In genomic region chr2:27087823-27088410, GRCh38 we compare ENCODE assay signal across 15 cellular contexts. TPM values are rescaled to one million over a fixed set of nuclear protein-coding genes. Genes with fewer than 3 reads are reported as not detected.
A peak's percentile ranks its signal among the peaks of the same experiment; 100 is the strongest.
DNase-seq lines count a peak whose midpoint lies in the region; ATAC-seq, FAIRE-seq and TF ChIP-seq lines count a peak whose summit lies in the region.
"Had no signal": no experiment of that assay in that cellular context is flagged by ENCODE, and none has a peak within 500 bp of the region (broad histone marks: within the 10 kb centered on the region; RNA-seq: fewer than 3 reads in every experiment).

No MANE protein-coding gene starts in this region.

- POLR2A ChIA-PET in HEK293 (lab: Yijun Ruan, JAX) (interaction anchor here (0.7 to 2.8 kb wide), 6 partner anchors 10 to 282 kb away, joined by 4 to 11 read pairs (median 6); partner anchors contain the start of gene AGBL5), GM12878 (lab: Charles Lee) (interaction anchor here (0.5 to 3.4 kb wide), 6 partner anchors 14 to 1200 kb away, joined by 3 to 12 read pairs (median 5); partner anchors contain the start of genes AGBL5 and PREB)

- DNase-seq in T-helper 1 cell (no peak), GM12878 (ENCODE audit: low read depth, low spot score) (no peak), MG63 (no peak)
- DNase-seq: activated B cell treated with CpG ODN at 0.5 μM for 24 hours; activated naive CD4-positive, alpha-beta T cell; DMS79 treated with DMSO at 0.1 percent for 48 hours; GOT3; NCI-H1436 treated with DMSO at 0.1 percent for 48 hours; sigmoid colon had no signal

- no peaks in the 10 kb centered on the region for H3K79me2 ChIP-seq in GM12878 (ENCODE audit: control insufficient read depth, insufficient read depth, low read length)

- H3K9me3 Mint-ChIP-seq in T-helper 1 cell treated with Interleukin-12 subunit alpha and Interleukin-12 subunit beta and Interleukin-4 antibody, amounts not matched to agents 30 μg/mL and 1 μg/mL, for 36 hours, result no peaks in the 10 kb centered on the region
- H3K9me3 Mint-ChIP-seq in nephron, result no peaks in the 10 kb centered on the region
- H3K9me3 Mint-ChIP-seq: activated B cell treated with CpG ODN at 0.5 μM for 24 hours had no signal

- no peaks in the 10 kb centered on the region for H3K27me3 Mint-ChIP-seq in T-helper 1 cell treated with Interleukin-12 subunit alpha and Interleukin-12 subunit beta and Interleukin-4 antibody, amounts not matched to agents 30 μg/mL and 1 μg/mL, for 36 hours (ENCODE audit: low read depth)
- peaks cover 13% of the 10 kb centered on the region for H3K27me3 Mint-ChIP-seq in nephron (ENCODE audit: low read depth)
- H3K27me3 Mint-ChIP-seq: activated B cell treated with CpG ODN at 0.5 μM for 24 hours had no signal

- peak overlapping the region; percentile 88 for H3K4me3 Mint-ChIP-seq in T-helper 1 cell treated with Interleukin-12 subunit alpha and Interleukin-12 subunit beta and Interleukin-4 antibody, amounts not matched to agents 30 μg/mL and 1 μg/mL, for 36 hours
- H3K4me3 Mint-ChIP-seq in nephron, result peak overlapping the region; percentile 82 to 85 (median 84)

- intact Hi-C loops in GM12878 (cut with micrococcal nuclease; ENCODE audit: unreplicated experiment), result no loop called here

- H3K9me3 ChIP-seq in HEK293 (ENCODE audit: control insufficient read depth, insufficient read depth, low read depth, low read length), result no peaks in the 10 kb centered on the region
- no peaks in the 10 kb centered on the region for H3K9me3 ChIP-seq in GM12878 (replicated peaks; ENCODE audit: control insufficient read depth, insufficient read depth, low read length)
- no peaks in the 10 kb centered on the region for H3K9me3 ChIP-seq in MG63
- H3K9me3 ChIP-seq: sigmoid colon had no signal

- RAD21 ChIA-PET in GM12878 (lab: Charles Lee; ENCODE audit: unreplicated experiment), result interaction anchor here (0.9 to 2.2 kb wide), 6 partner anchors 16 to 192 kb away, joined by 3 to 14 read pairs (median 3); partner anchors contain the start of genes ABHD1 and OST4

- peaks cover 29% of the 10 kb centered on the region for H3K4me1 Mint-ChIP-seq in T-helper 1 cell treated with Interleukin-12 subunit alpha and Interleukin-12 subunit beta and Interleukin-4 antibody, amounts not matched to agents 30 μg/mL and 1 μg/mL, for 36 hours (ENCODE audit: low read depth)
- peaks cover 33% of the 10 kb centered on the region for H3K4me1 Mint-ChIP-seq in nephron

- BruUV-seq in GM12878 (replicated peaks; lab: Mats Ljungman, UMichigan), result no TSS peak

- TF ChIP-seq RAD21 in GM12878 (IDR thresholded peaks at IDR 0.05; ENCODE audit: insufficient read depth, low read depth, low read length), result no peak

- in situ Hi-C loops in GM12878 (cut with MboI), result loop anchor here (10.0 kb wide), 1 partner anchor 123 kb away; no protein-coding TSS in a partner anchor

- H3K4me3 ChIP-seq in HEK293 (ENCODE audit: low read depth, low read length) (no peak overlapping the region), GM12878 (peak overlapping the region; percentile 87; the same call in 1 of the 2 replicates), MG63 (no peak overlapping the region)

- SMC1A ChIA-PET in GM12878 (lab: Charles Lee; ENCODE audit: uncharacterized antibody, unreplicated experiment), result interaction anchor here (0.8 to 1.9 kb wide), 7 partner anchors 10 to 191 kb away, joined by 3 to 8 read pairs (median 4); no protein-coding TSS in a partner anchor

- H2AFZ ChIP-seq in GM12878 (ENCODE audit: control insufficient read depth, low read depth, low read length), result no peak overlapping the region

- ATAC-seq in GM12878, result no peak
- ATAC-seq in HG03039 (IDR thresholded peaks at IDR 0.05; ENCODE audit: unreplicated experiment), result no peak
- ATAC-seq in HG03521 (IDR thresholded peaks at IDR 0.05; ENCODE audit: unreplicated experiment), result no peak

- peaks cover 2% of the 10 kb centered on the region for H3K36me3 Mint-ChIP-seq in T-helper 1 cell treated with Interleukin-12 subunit alpha and Interleukin-12 subunit beta and Interleukin-4 antibody, amounts not matched to agents 30 μg/mL and 1 μg/mL, for 36 hours (ENCODE audit: low read depth)
- no peaks in the 10 kb centered on the region for H3K36me3 Mint-ChIP-seq in nephron (ENCODE audit: low read depth)

- H3K4me2 ChIP-seq in GM12878 (ENCODE audit: control insufficient read depth, insufficient read depth), result peak overlapping the region; percentile 87; the same call in 1 of the 2 replicates

- no peak for FAIRE-seq in GM12878 (lab: Jason Lieb, UNC)
- FAIRE-seq: A204.1 had no signal

- H3K27ac Mint-ChIP-seq in T-helper 1 cell treated with Interleukin-12 subunit alpha and Interleukin-12 subunit beta and Interleukin-4 antibody, amounts not matched to agents 30 μg/mL and 1 μg/mL, for 36 hours, result peak overlapping the region; percentile 45
- no peak overlapping the region for H3K27ac Mint-ChIP-seq in nephron
- H3K27ac Mint-ChIP-seq: activated B cell treated with CpG ODN at 0.5 μM for 24 hours had no signal

- H3K27ac ChIP-seq in HEK293 (ENCODE audit: extremely low read depth, low read depth, low read length), result no peak overlapping the region
- H3K27ac ChIP-seq in GM12878 (ENCODE audit: control insufficient read depth, insufficient read depth), result no peak overlapping the region

- H3K36me3 ChIP-seq in HEK293 (ENCODE audit: control insufficient read depth in 2 of 2, insufficient read depth in 1 of 2, low read length in 2 of 2), result peaks cover 0 to 19% of the 10 kb centered on the region in 2 experiments; a peak in 1 of 3 replicates
- H3K36me3 ChIP-seq in GM12878 (ENCODE audit: control insufficient read depth in 2 of 2, insufficient read depth in 2 of 2, low read length in 1 of 2), result no peaks in the 10 kb centered on the region
- peaks cover 7% of the 10 kb centered on the region for H3K36me3 ChIP-seq in MG63

- no peak for TF ChIP-seq CTCF in HEK293 (tag by site-specific recombination; IDR thresholded peaks at IDR 0.05)
- no peak for TF ChIP-seq CTCF in GM12878 (IDR thresholded peaks at IDR 0.05 in 2 of 3, conservative IDR thresholded peaks at IDR 0.05 in 1 of 3; ENCODE audit: control insufficient read depth in 2 of 3, extremely low read depth in 1 of 3, insufficient read depth in 1 of 3, low read depth in 3 of 3, low read length in 3 of 3)
- TF ChIP-seq CTCF in nephron (IDR thresholded peaks at IDR 0.05; ENCODE audit: unreplicated experiment in 3 of 3), result no peak

- H3K4me1 ChIP-seq in HEK293 (ENCODE audit: control insufficient read depth, insufficient read depth, low read length) (peaks cover 5% of the 10 kb centered on the region; the same call in 1 of the 2 replicates), GM12878 (ENCODE audit: control insufficient read depth, insufficient read depth, low read length) (peaks cover 11% of the 10 kb centered on the region; the same call in 1 of the 2 replicates)

- no peaks in the 10 kb centered on the region for H4K20me1 ChIP-seq in GM12878 (ENCODE audit: control insufficient read depth, insufficient read depth)

- TF ChIP-seq POLR2A in GM12878 (IDR thresholded peaks at IDR 0.05; ENCODE audit: low read depth, low read length), result no peak

- 71% methylated on average over 4 of the region's 5 CpGs for WGBS in GM12878 (ENCODE audit: insufficient coverage, insufficient replicate concordance, low lambda C conversion rate, missing lambda C conversion rate)

- TF ChIP-seq EP300 in GM12878 (IDR thresholded peaks at IDR 0.05; ENCODE audit: borderline replicate concordance in 1 of 2, control insufficient read depth in 1 of 2, low read depth in 2 of 2, low read length in 2 of 2), result no peak

- CTCF ChIA-PET in HEK293 (lab: Yijun Ruan, JAX) (interaction anchor here (0.9 to 3.3 kb wide), 8 partner anchors 10 to 177 kb away, joined by 3 to 44 read pairs (median 3); partner anchors contain the start of gene OST4), GM12878 (lab: Yijun Ruan, JAX) (interaction anchor here (0.9 to 8.6 kb wide), 10 partner anchors 7 to 215 kb away, joined by 3 to 85 read pairs (median 8); partner anchors contain the start of genes AGBL5 and PREB)

- no peak overlapping the region for H3K9ac ChIP-seq in GM12878 (ENCODE audit: control insufficient read depth, insufficient read depth, low read length)

- no peaks in the 10 kb centered on the region for H3K27me3 ChIP-seq in GM12878 (replicated peaks in 1 of 2; ENCODE audit: control insufficient read depth in 2 of 2, insufficient read depth in 2 of 2, low read length in 1 of 2)
- H3K27me3 ChIP-seq in MG63, result no peaks in the 10 kb centered on the region
- H3K27me3 ChIP-seq: sigmoid colon had no signal

RNA-seq across cellular contexts. Expression of gene KHK, which starts 1.3 kb away (rescaled TPM):
- 1.3 and 2.1 TPM in 2 replicates for total RNA-seq in GM12878 (2013; cell fraction: nucleolus; rRNA removed)
- total RNA-seq in GM12878 (2014; rRNA removed), result 4.8 and 5.4 TPM in 2 replicates
- 2.6 and 2.7 TPM in 2 replicates for total RNA-seq in GM12878 (2014; rRNA removed; fragmentation: Illumina TruSeq; extraction: Trizol)
- 7.7 and 7.8 TPM in 2 replicates for total RNA-seq in GM12878 (2021)
- polyA plus RNA-seq in GM12878 (2011; ENCODE audit: low read depth), result 0.91 TPM
- 2.2 and 2.6 TPM in 2 replicates for polyA plus RNA-seq in GM12878 (2011; rRNA removed)
- polyA plus RNA-seq in GM12878 (2011; cell fraction: cytosol; rRNA removed), result 4.4 and 5.2 TPM in 2 replicates
- 8.7 and 9.6 TPM in 2 replicates for polyA plus RNA-seq in GM12878 (2011; cell fraction: nucleus; rRNA removed)
- polyA plus RNA-seq in GM12878 (2012), result 1.7 and 2.5 TPM in 2 replicates
- 1.5 and 3.6 TPM in 2 replicates for polyA plus RNA-seq in GM12878 (2014; fragmentation: Illumina TruSeq; extraction: Trizol)
- 1 to 10 TPM in 1 of 2 experiments, under 1 TPM in 1; 0.31 to 1.6 TPM for polyA plus RNA-seq in GM12878 (2014; fragmentation: Nextera tagmentation; extraction: Ambion mirVana)
- 4.2 and 4.7 TPM in 2 replicates for polyA plus RNA-seq in GM12878 (2014; rRNA removed)
- polyA plus RNA-seq in GM12878 (2016; fragmentation: Nextera tagmentation; extraction: Ambion mirVana), result 10 to 100 TPM; 11.2 to 11.8 TPM
- polyA minus RNA-seq in GM12878 (2011; rRNA and poly(A)+ RNA removed), result 2.7 and 5.6 TPM in 2 replicates
- polyA minus RNA-seq in GM12878 (2011; cell fraction: cytosol; rRNA and poly(A)+ RNA removed), result 0.94 and 1.8 TPM in 2 replicates
- 2.9 and 5.7 TPM in 2 replicates for polyA minus RNA-seq in GM12878 (2011; cell fraction: nucleus; rRNA and poly(A)+ RNA removed)
- total RNA-seq in MG63 (2014; rRNA removed; shearing (Covaris generic); ENCODE audit: low replicate concordance), result 1.8 and 5.0 TPM in 2 replicates

RNA-seq across cellular contexts. Expression of gene EMILIN1, which starts 9.5 kb away (rescaled TPM):
- total RNA-seq in GM12878 (2013; cell fraction: nucleolus; rRNA removed), result 0.81 and 0.83 TPM in 2 replicates
- total RNA-seq in GM12878 (2014; rRNA removed), result 1.7 and 2.3 TPM in 2 replicates
- total RNA-seq in GM12878 (2014; rRNA removed; fragmentation: Illumina TruSeq; extraction: Trizol), result 0.18 TPM in 2 replicates
- total RNA-seq in GM12878 (2021), result 1.6 and 1.7 TPM in 2 replicates
- 0.24 TPM for polyA plus RNA-seq in GM12878 (2011; ENCODE audit: low read depth)
- 0.26 and 0.38 TPM in 2 replicates for polyA plus RNA-seq in GM12878 (2011; rRNA removed)
- 0.58 and 1.7 TPM in 2 replicates for polyA plus RNA-seq in GM12878 (2011; cell fraction: cytosol; rRNA removed)
- 2.9 and 4.4 TPM in 2 replicates for polyA plus RNA-seq in GM12878 (2011; cell fraction: nucleus; rRNA removed)
- 0.41 and 0.98 TPM in 2 replicates for polyA plus RNA-seq in GM12878 (2012)
- 0.01 TPM in 1 of 2 replicates, not detected in the other for polyA plus RNA-seq in GM12878 (2014; fragmentation: Illumina TruSeq; extraction: Trizol)
- polyA plus RNA-seq in GM12878 (2014; fragmentation: Nextera tagmentation; extraction: Ambion mirVana), result not detected
- polyA plus RNA-seq in GM12878 (2014; rRNA removed), result 1.2 TPM in 2 replicates
- polyA plus RNA-seq in GM12878 (2016; fragmentation: Nextera tagmentation; extraction: Ambion mirVana), result 1 to 10 TPM; 1.1 to 1.8 TPM
- polyA minus RNA-seq in GM12878 (2011; rRNA and poly(A)+ RNA removed), result 0.22 and 0.98 TPM in 2 replicates
- polyA minus RNA-seq in GM12878 (2011; cell fraction: cytosol; rRNA and poly(A)+ RNA removed), result 0.62 and 0.67 TPM in 2 replicates
- 1.9 and 2.1 TPM in 2 replicates for polyA minus RNA-seq in GM12878 (2011; cell fraction: nucleus; rRNA and poly(A)+ RNA removed)
- total RNA-seq in MG63 (2014; rRNA removed; shearing (Covaris generic); ENCODE audit: low replicate concordance), result 91.6 and 144 TPM in 2 replicates

RNA-seq across cellular contexts. Expression of gene OST4, which starts 16.5 kb away (rescaled TPM):
- 58.6 and 59.4 TPM in 2 replicates for total RNA-seq in GM12878 (2013; cell fraction: nucleolus; rRNA removed)
- total RNA-seq in GM12878 (2014; rRNA removed), result 340 and 392 TPM in 2 replicates
- 403 TPM in 2 replicates for total RNA-seq in GM12878 (2014; rRNA removed; fragmentation: Illumina TruSeq; extraction: Trizol)
- 270 and 278 TPM in 2 replicates for total RNA-seq in GM12878 (2021)
- polyA plus RNA-seq in GM12878 (2011; ENCODE audit: low read depth), result 326 TPM
- polyA plus RNA-seq in GM12878 (2011; rRNA removed), result 316 and 381 TPM in 2 replicates
- 604 and 833 TPM in 2 replicates for polyA plus RNA-seq in GM12878 (2011; cell fraction: cytosol; rRNA removed)
- 244 and 362 TPM in 2 replicates for polyA plus RNA-seq in GM12878 (2011; cell fraction: nucleus; rRNA removed)
- 531 and 635 TPM in 2 replicates for polyA plus RNA-seq in GM12878 (2012)
- 406 and 566 TPM in 2 replicates for polyA plus RNA-seq in GM12878 (2014; fragmentation: Illumina TruSeq; extraction: Trizol)
- 1,000 to 10,000 TPM; 1,505 to 1,543 TPM for polyA plus RNA-seq in GM12878 (2014; fragmentation: Nextera tagmentation; extraction: Ambion mirVana)
- 418 and 479 TPM in 2 replicates for polyA plus RNA-seq in GM12878 (2014; rRNA removed)
- polyA plus RNA-seq in GM12878 (2016; fragmentation: Nextera tagmentation; extraction: Ambion mirVana), result 100 to 1,000 TPM; 786 to 858 TPM
- 311 and 352 TPM in 2 replicates for polyA minus RNA-seq in GM12878 (2011; rRNA and poly(A)+ RNA removed)
- 287 and 325 TPM in 2 replicates for polyA minus RNA-seq in GM12878 (2011; cell fraction: cytosol; rRNA and poly(A)+ RNA removed)
- polyA minus RNA-seq in GM12878 (2011; cell fraction: nucleus; rRNA and poly(A)+ RNA removed), result 66.0 and 76.3 TPM in 2 replicates
- 260 and 483 TPM in 2 replicates for total RNA-seq in MG63 (2014; rRNA removed; shearing (Covaris generic); ENCODE audit: low replicate concordance)

RNA-seq across cellular contexts. Expression of gene CGREF1, which starts 31.0 kb away (rescaled TPM):
- 0.34 TPM in 1 of 2 replicates, not detected in the other for total RNA-seq in GM12878 (2013; cell fraction: nucleolus; rRNA removed)
- total RNA-seq in GM12878 (2014; rRNA removed) (not detected in 2 replicates), GM12878 (2014; rRNA removed; fragmentation: Illumina TruSeq; extraction: Trizol) (not detected in 2 replicates), GM12878 (2021) (0.11 TPM in 1 of 2 replicates, not detected in the other)
- polyA plus RNA-seq in GM12878 (2011; ENCODE audit: low read depth), result not detected
- polyA plus RNA-seq in GM12878 (2011; rRNA removed) (0.04 TPM in 1 of 2 replicates, not detected in the other), GM12878 (2014; fragmentation: Illumina TruSeq; extraction: Trizol) (0.06 TPM in 1 of 2 replicates, not detected in the other), GM12878 (2014; fragmentation: Nextera tagmentation; extraction: Ambion mirVana) (not detected), GM12878 (2014; rRNA removed) (not detected in 2 replicates), GM12878 (2016; fragmentation: Nextera tagmentation; extraction: Ambion mirVana) (under 1 TPM in 1 of 2 experiments, not detected in 1; 0.21 TPM)
- 0.05 TPM in 1 of 2 replicates, not detected in the other for polyA plus RNA-seq in GM12878 (2011; cell fraction: cytosol; rRNA removed)
- not detected in 2 replicates for polyA plus RNA-seq in GM12878 (2011; cell fraction: nucleus; rRNA removed)
- polyA plus RNA-seq in GM12878 (2012), result 0.20 and 0.24 TPM in 2 replicates
- not detected in 2 replicates for polyA minus RNA-seq in GM12878 (2011; rRNA and poly(A)+ RNA removed)
- polyA minus RNA-seq in GM12878 (2011; cell fraction: cytosol; rRNA and poly(A)+ RNA removed), result not detected in 2 replicates
- not detected in 2 replicates for polyA minus RNA-seq in GM12878 (2011; cell fraction: nucleus; rRNA and poly(A)+ RNA removed)
- 21.6 and 29.1 TPM in 2 replicates for total RNA-seq in MG63 (2014; rRNA removed; shearing (Covaris generic); ENCODE audit: low replicate concordance)

RNA-seq across cellular contexts. Expression of gene ABHD1, which starts 35.7 kb away (rescaled TPM):
- 0.15 and 0.23 TPM in 2 replicates for total RNA-seq in GM12878 (2013; cell fraction: nucleolus; rRNA removed)
- total RNA-seq in GM12878 (2014; rRNA removed) (not detected in 2 replicates), GM12878 (2014; rRNA removed; fragmentation: Illumina TruSeq; extraction: Trizol) (0.14 and 0.18 TPM in 2 replicates), GM12878 (2021) (0.29 TPM in 1 of 2 replicates, not detected in the other)
- polyA plus RNA-seq in GM12878 (2011; ENCODE audit: low read depth), result 0.22 TPM
- polyA plus RNA-seq in GM12878 (2011; rRNA removed) (0.14 TPM in 1 of 2 replicates, not detected in the other), GM12878 (2014; fragmentation: Illumina TruSeq; extraction: Trizol) (0.04 TPM in 1 of 2 replicates, not detected in the other), GM12878 (2014; fragmentation: Nextera tagmentation; extraction: Ambion mirVana) (under 1 TPM; 0.16 to 0.35 TPM), GM12878 (2014; rRNA removed) (0.09 and 0.32 TPM in 2 replicates), GM12878 (2016; fragmentation: Nextera tagmentation; extraction: Ambion mirVana) (under 1 TPM; 0.19 to 0.21 TPM)
- polyA plus RNA-seq in GM12878 (2011; cell fraction: cytosol; rRNA removed), result 0.07 TPM in 1 of 2 replicates, not detected in the other
- 0.09 TPM in 1 of 2 replicates, not detected in the other for polyA plus RNA-seq in GM12878 (2011; cell fraction: nucleus; rRNA removed)
- 0.42 and 0.72 TPM in 2 replicates for polyA plus RNA-seq in GM12878 (2012)
- not detected in 2 replicates for polyA minus RNA-seq in GM12878 (2011; rRNA and poly(A)+ RNA removed)
- polyA minus RNA-seq in GM12878 (2011; cell fraction: cytosol; rRNA and poly(A)+ RNA removed), result not detected in 2 replicates
- 0.10 TPM in 1 of 2 replicates, not detected in the other for polyA minus RNA-seq in GM12878 (2011; cell fraction: nucleus; rRNA and poly(A)+ RNA removed)
- not detected in 2 replicates for total RNA-seq in MG63 (2014; rRNA removed; shearing (Covaris generic); ENCODE audit: low replicate concordance)
- total RNA-seq: sigmoid colon had no signal

Comparison
In these comparisons a context has a peak if more than half of its experiments do, and no peak if none do; other contexts are left out.
1. RNA of gene EMILIN1, which starts 9.5 kb away (total RNA-seq): 91.6 to 144 TPM in MG63; 0.18 to 2.3 TPM in GM12878; every median in the first group is over 10 times any median in the second.